Comparison of ENCODE assay signal across 36 cellular contexts in the genomic region with DNA sequence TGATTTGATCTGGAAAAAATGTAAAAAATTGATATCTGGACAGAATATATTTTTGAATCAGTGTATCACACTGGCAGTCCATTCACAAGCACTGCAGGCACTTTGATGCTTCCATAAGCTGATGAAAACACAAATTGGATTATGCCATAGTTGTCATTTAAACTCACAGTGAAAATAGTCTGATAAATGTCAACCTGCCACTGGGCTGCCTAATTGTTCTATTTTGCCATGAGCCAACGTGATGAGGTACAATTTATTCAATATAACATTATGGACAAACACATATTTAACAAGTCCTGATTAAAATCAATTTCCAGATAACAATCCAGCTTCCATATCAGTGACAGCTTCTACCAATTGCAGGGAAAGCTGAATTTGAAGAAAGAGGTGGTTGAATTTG.
"Had no signal": no experiment of that assay in that cellular context is flagged by ENCODE, and none has a peak within 500 bp of the region (broad histone marks: within the 10 kb centered on the region; RNA-seq: fewer than 3 reads in every experiment).

No MANE protein-coding gene starts in this region.

- H3K27me3 Mint-ChIP-seq: activated B cell treated with CpG ODN at 0.5 μM for 24 hours; activated CD4-positive, alpha-beta memory T cell treated with anti-CD3 and anti-CD28 coated beads for 36 hours; activated CD4-positive, alpha-beta T cell treated with anti-CD3 and anti-CD28 coated beads, Interleukin-2, amount 10 ng/mL, durations not matched to agents 24 days and 14 days; activated CD8-positive, alpha-beta T cell treated with anti-CD3 and anti-CD28 coated beads for 36 hours; activated naive CD4-positive, alpha-beta T cell treated with anti-CD3 and anti-CD28 coated beads, Interleukin-2, amount 10 ng/mL, durations not matched to agents 7 days and 5 days; activated naive CD4-positive, alpha-beta T cell treated with anti-CD3 and anti-CD28 coated beads, Interleukin-2, amount 50 U/mL, for 24 hours; activated naive CD8-positive, alpha-beta T cell; activated naive CD8-positive, alpha-beta T cell treated with anti-CD3 and anti-CD28 coated beads, Interleukin-2, amount 10 ng/mL, durations not matched to agents 7 days and 5 days; activated naive CD8-positive, alpha-beta T cell treated with anti-CD3 and anti-CD28 coated beads, Interleukin-2, amount 50 U/mL, for 24 hours; activated T-helper 17 cell treated with anti-CD3 and anti-CD28 coated beads, Interleukin-2, amount 50 U/mL, for 72 hours; brain; central memory CD8-positive, alpha-beta T cell had no signal

- H3K36me3 ChIP-seq: ascending aorta, cardiac muscle cell had no signal

- H3K4me1 Mint-ChIP-seq: activated B cell treated with CpG ODN at 0.5 μM for 24 hours; activated CD4-positive, alpha-beta T cell treated with anti-CD3 and anti-CD28 coated beads, Interleukin-2, amount 10 ng/mL, durations not matched to agents 24 days and 14 days; activated naive CD4-positive, alpha-beta T cell treated with anti-CD3 and anti-CD28 coated beads, Interleukin-2, amount 10 ng/mL, durations not matched to agents 7 days and 5 days; activated naive CD4-positive, alpha-beta T cell treated with anti-CD3 and anti-CD28 coated beads, Interleukin-2, amount 50 U/mL, for 24 hours; activated naive CD8-positive, alpha-beta T cell treated with anti-CD3 and anti-CD28 coated beads, Interleukin-2, amount 10 ng/mL, durations not matched to agents 7 days and 5 days; activated naive CD8-positive, alpha-beta T cell treated with anti-CD3 and anti-CD28 coated beads, Interleukin-2, amount 50 U/mL, for 24 hours; activated T-helper 17 cell treated with anti-CD3 and anti-CD28 coated beads, Interleukin-2, amount 50 U/mL, for 72 hours; brain; central memory CD8-positive, alpha-beta T cell had no signal

- ATAC-seq: activated CD8-positive, alpha-beta T cell treated with anti-CD3 and anti-CD28 coated beads for 36 hours; activated naive CD8-positive, alpha-beta T cell treated with anti-CD3 and anti-CD28 coated beads, Interleukin-2, amount 50 U/mL, for 24 hours; activated T-cell treated with anti-CD3 and anti-CD28 coated beads, Interleukin-2, amount 50 U/mL, for 4 hours; activated T-cell treated with anti-CD3 and anti-CD28 coated beads, Interleukin-2, amount 50 U/mL, for 72 hours; activated T-helper 17 cell treated with anti-CD3 and anti-CD28 coated beads, Interleukin-2, amount 50 U/mL, for 72 hours had no signal

- H3K27me3 ChIP-seq: ascending aorta, cardiac muscle cell had no signal

- H3K4me1 ChIP-seq: ascending aorta had no signal

- H3K4me3 Mint-ChIP-seq: activated B cell treated with CpG ODN at 0.5 μM for 24 hours; activated CD4-positive, alpha-beta memory T cell treated with anti-CD3 and anti-CD28 coated beads for 36 hours; activated CD4-positive, alpha-beta T cell treated with anti-CD3 and anti-CD28 coated beads, Interleukin-2, amount 10 ng/mL, durations not matched to agents 24 days and 14 days; activated CD8-positive, alpha-beta T cell treated with anti-CD3 and anti-CD28 coated beads for 36 hours; activated naive CD4-positive, alpha-beta T cell treated with anti-CD3 and anti-CD28 coated beads, Interleukin-2, amount 10 ng/mL, durations not matched to agents 7 days and 5 days; activated naive CD4-positive, alpha-beta T cell treated with anti-CD3 and anti-CD28 coated beads, Interleukin-2, amount 50 U/mL, for 24 hours; activated naive CD8-positive, alpha-beta T cell; activated naive CD8-positive, alpha-beta T cell treated with anti-CD3 and anti-CD28 coated beads, Interleukin-2, amount 10 ng/mL, durations not matched to agents 7 days and 5 days; activated naive CD8-positive, alpha-beta T cell treated with anti-CD3 and anti-CD28 coated beads, Interleukin-2, amount 50 U/mL, for 24 hours; activated T-cell treated with anti-CD3 and anti-CD28 coated beads, Interleukin-2, amount 50 U/mL, for 4 hours; activated T-cell treated with anti-CD3 and anti-CD28 coated beads, Interleukin-2, amount 50 U/mL, for 72 hours; activated T-helper 1 cell treated with anti-CD3 and anti-CD28 coated beads, Interleukin-12 subunit alpha, Interleukin-12 subunit beta, Interleukin-2, Interleukin-4 antibody, amounts not matched to agents 30 ng/mL and 10 ng/mL and 1 ng/mL, durations not matched to agents 14 hours and 24 hours and 36 hours; activated T-helper 17 cell treated with anti-CD3 and anti-CD28 coated beads, Interleukin-2, amount 50 U/mL, for 72 hours; brain; central memory CD8-positive, alpha-beta T cell; T-helper 1 cell treated with Interleukin-12 subunit alpha and Interleukin-12 subunit beta and Interleukin-4 antibody, amounts not matched to agents 30 μg/mL and 1 μg/mL, for 36 hours; T-helper 2 cell treated with Interferon-gamma antibody and Interleukin-4, amounts not matched to agents 5 μg/mL and 100 μg/mL, for 36 hours had no signal

- DNase-seq: activated B cell treated with CpG ODN at 0.5 μM for 24 hours; activated CD4-positive, alpha-beta memory T cell treated with anti-CD3 and anti-CD28 coated beads for 36 hours; activated CD4-positive, alpha-beta T cell treated with anti-CD3 and anti-CD28 coated beads for 4 hours; activated CD4-positive, alpha-beta T cell treated with anti-CD3 and anti-CD28 coated beads, Interleukin-2, amount 10 ng/mL, durations not matched to agents 24 days and 14 days; activated CD4-positive, alpha-beta T cell treated with anti-CD3 and anti-CD28 coated beads, Interleukin-2, amount 50 U/mL, for 1 hour; activated CD4-positive, alpha-beta T cell treated with anti-CD3 and anti-CD28 coated beads, Interleukin-2, amount 50 U/mL, for 4 hours; activated CD4-positive, CD25-positive, alpha-beta regulatory T cell treated with anti-CD3 and anti-CD28 coated beads, Interleukin-2, amount 50 U/mL, for 72 hours; activated CD8-positive, alpha-beta memory T cell treated with anti-CD3 and anti-CD28 coated beads, Interleukin-2, amount 50 U/mL, for 4 hours; activated CD8-positive, alpha-beta T cell treated with anti-CD3 and anti-CD28 coated beads for 36 hours; activated gamma-delta T cell; activated naive CD4-positive, alpha-beta T cell treated with anti-CD3 and anti-CD28 coated beads, Interleukin-2, amount 10 ng/mL, durations not matched to agents 7 days and 5 days; activated naive CD4-positive, alpha-beta T cell treated with Interleukin-2 at 50 U/mL for 16 hours; activated naive CD8-positive, alpha-beta T cell treated with anti-CD3 and anti-CD28 coated beads, Interleukin-2, amount 10 ng/mL, durations not matched to agents 7 days and 5 days; activated naive CD8-positive, alpha-beta T cell treated with anti-CD3 and anti-CD28 coated beads, Interleukin-2, amount 50 U/mL, for 24 hours; activated T-cell treated with anti-CD3 and anti-CD28 coated beads for 4 hours; activated T-cell treated with anti-CD3 and anti-CD28 coated beads, Interleukin-2, amount 50 U/mL, for 1 hour; activated T-cell treated with anti-CD3 and anti-CD28 coated beads, Interleukin-2, amount 50 U/mL, for 4 hours; activated T-cell treated with anti-CD3 and anti-CD28 coated beads, Interleukin-2, amount 50 U/mL, for 72 hours; amygdala; anterior cingulate cortex; caudate nucleus; cerebellar nuclear complex; T-helper 1 cell; T-helper 2 cell; T-helper 9 cell had no signal

- H3K36me3 Mint-ChIP-seq: activated CD4-positive, alpha-beta memory T cell treated with anti-CD3 and anti-CD28 coated beads for 36 hours; activated naive CD4-positive, alpha-beta T cell treated with anti-CD3 and anti-CD28 coated beads, Interleukin-2, amount 10 ng/mL, durations not matched to agents 7 days and 5 days; activated naive CD4-positive, alpha-beta T cell treated with anti-CD3 and anti-CD28 coated beads, Interleukin-2, amount 50 U/mL, for 24 hours; activated naive CD8-positive, alpha-beta T cell; activated naive CD8-positive, alpha-beta T cell treated with anti-CD3 and anti-CD28 coated beads, Interleukin-2, amount 10 ng/mL, durations not matched to agents 7 days and 5 days; brain had no signal

- H3K4me3 ChIP-seq: ascending aorta, cardiac muscle cell had no signal

- H3K9me3 Mint-ChIP-seq: activated CD4-positive, alpha-beta T cell treated with anti-CD3 and anti-CD28 coated beads, Interleukin-2, amount 10 ng/mL, durations not matched to agents 24 days and 14 days; activated naive CD4-positive, alpha-beta T cell treated with anti-CD3 and anti-CD28 coated beads, Interleukin-2, amount 10 ng/mL, durations not matched to agents 7 days and 5 days; activated naive CD4-positive, alpha-beta T cell treated with anti-CD3 and anti-CD28 coated beads, Interleukin-2, amount 50 U/mL, for 24 hours; activated naive CD8-positive, alpha-beta T cell treated with anti-CD3 and anti-CD28 coated beads, Interleukin-2, amount 10 ng/mL, durations not matched to agents 7 days and 5 days; activated naive CD8-positive, alpha-beta T cell treated with anti-CD3 and anti-CD28 coated beads, Interleukin-2, amount 50 U/mL, for 24 hours; activated T-cell treated with anti-CD3 and anti-CD28 coated beads, Interleukin-2, amount 50 U/mL, for 4 hours; activated T-helper 1 cell treated with anti-CD3 and anti-CD28 coated beads, Interleukin-12 subunit alpha, Interleukin-12 subunit beta, Interleukin-2, Interleukin-4 antibody, amounts not matched to agents 30 ng/mL and 10 ng/mL and 1 ng/mL, durations not matched to agents 14 hours and 24 hours and 36 hours; activated T-helper 17 cell treated with anti-CD3 and anti-CD28 coated beads, Interleukin-2, amount 50 U/mL, for 72 hours; T-helper 2 cell treated with Interferon-gamma antibody and Interleukin-4, amounts not matched to agents 5 μg/mL and 100 μg/mL, for 36 hours had no signal

- H3K27ac Mint-ChIP-seq: activated B cell treated with CpG ODN at 0.5 μM for 24 hours; activated CD4-positive, alpha-beta memory T cell treated with anti-CD3 and anti-CD28 coated beads for 36 hours; activated CD4-positive, alpha-beta T cell treated with anti-CD3 and anti-CD28 coated beads, Interleukin-2, amount 10 ng/mL, durations not matched to agents 24 days and 14 days; activated CD8-positive, alpha-beta T cell treated with anti-CD3 and anti-CD28 coated beads for 36 hours; activated naive CD4-positive, alpha-beta T cell treated with anti-CD3 and anti-CD28 coated beads, Interleukin-2, amount 10 ng/mL, durations not matched to agents 7 days and 5 days; activated naive CD4-positive, alpha-beta T cell treated with anti-CD3 and anti-CD28 coated beads, Interleukin-2, amount 50 U/mL, for 24 hours; activated naive CD8-positive, alpha-beta T cell; activated naive CD8-positive, alpha-beta T cell treated with anti-CD3 and anti-CD28 coated beads, Interleukin-2, amount 10 ng/mL, durations not matched to agents 7 days and 5 days; activated naive CD8-positive, alpha-beta T cell treated with anti-CD3 and anti-CD28 coated beads, Interleukin-2, amount 50 U/mL, for 24 hours; activated T-cell treated with anti-CD3 and anti-CD28 coated beads, Interleukin-2, amount 50 U/mL, for 72 hours; activated T-helper 1 cell treated with anti-CD3 and anti-CD28 coated beads, Interleukin-12 subunit alpha, Interleukin-12 subunit beta, Interleukin-2, Interleukin-4 antibody, amounts not matched to agents 30 ng/mL and 10 ng/mL and 1 ng/mL, durations not matched to agents 14 hours and 24 hours and 36 hours; activated T-helper 17 cell treated with anti-CD3 and anti-CD28 coated beads, Interleukin-2, amount 50 U/mL, for 72 hours; brain; T-helper 1 cell treated with Interleukin-12 subunit alpha and Interleukin-12 subunit beta and Interleukin-4 antibody, amounts not matched to agents 30 μg/mL and 1 μg/mL, for 36 hours; T-helper 2 cell treated with Interferon-gamma antibody and Interleukin-4, amounts not matched to agents 5 μg/mL and 100 μg/mL, for 36 hours had no signal

- H3K27ac ChIP-seq: ascending aorta, cardiac muscle cell, VCaP had no signal
